8 cellular contexts compared by ENCODE assay signal in genomic region chr2:157876771-157877108, GRCh38. TPM values are rescaled to one million over a fixed set of nuclear protein-coding genes. Genes with fewer than 3 reads are reported as not detected.
DNase-seq lines count a peak whose midpoint lies in the region; ATAC-seq and TF ChIP-seq lines count a peak whose summit lies in the region.

No MANE protein-coding gene starts in this region.

- H3K9me2 ChIP-seq in PC-9 (ENCODE audit: insufficient read depth): no peaks in the 10 kb centered on the region

- BruUV-seq in PC-9 (replicated peaks; lab: Mats Ljungman, UMichigan): no TSS peak

- intact Hi-C loops in PC-9 (cut with micrococcal nuclease; ENCODE audit: unreplicated experiment) (loop anchor here (1.0 to 5.0 kb wide), 4 partner anchors 24 to 134 kb away; no protein-coding TSS in a partner anchor), psoas muscle (cut with DNase I) (loop anchor here (1.0 to 10.0 kb wide), 3 partner anchors 18 to 878 kb away; no protein-coding TSS in a partner anchor)

- peaks cover 16% of the 10 kb centered on the region for H3K4me1 ChIP-seq in PC-9 (replicated peaks; ENCODE audit: insufficient read depth)
- peaks cover 0 to 5% of the 10 kb centered on the region in 2 donors for H3K4me1 ChIP-seq in esophagus (ENCODE audit: control insufficient read depth in 2 of 2, insufficient read depth in 2 of 2, low read length in 1 of 2)
- H3K4me1 ChIP-seq in psoas muscle: peaks cover 41% of the 10 kb centered on the region

- peaks cover 14% of the 10 kb centered on the region for H3K79me2 ChIP-seq in PC-9 (ENCODE audit: low read depth)

- TF ChIP-seq CTCF in GM12875 (IDR thresholded peaks at IDR 0.05; ENCODE audit: borderline replicate concordance, insufficient read depth, low read depth, low read length): no peak
- TF ChIP-seq CTCF in PC-9 (conservative IDR thresholded peaks at IDR 0.05): no peak
- TF ChIP-seq CTCF in psoas muscle (IDR thresholded peaks at IDR 0.05): no peak

- CTCF ChIA-PET in PC-9 (lab: Charles Lee): interaction anchor here (0.5 to 0.6 kb wide), 2 partner anchors 569 to 570 kb away, joined by 3 to 7 read pairs; no protein-coding TSS in a partner anchor

- no peak for DNase-seq in PC-9
- no peak for DNase-seq in psoas muscle
- DNase-seq in left lobe of liver (ENCODE audit: low spot score): no peak
- no peak for DNase-seq in hepatic stellate cell (ENCODE audit: low spot score)
- DNase-seq in effector CD8-positive, alpha-beta T cell (lab: John Stamatoyannopoulos, UW): no peak

- H2AFZ ChIP-seq in PC-9: peak overlapping the region; percentile 78

- H3K36me3 ChIP-seq in PC-9 (ENCODE audit: low read depth) (no peaks in the 10 kb centered on the region), esophagus (ENCODE audit: control insufficient read depth in 2 of 2, insufficient read depth in 2 of 2, low read length in 1 of 2) (no peaks in the 10 kb centered on the region), psoas muscle (ENCODE audit: insufficient read depth in 1 of 2, low read depth in 1 of 2) (no peaks in the 10 kb centered on the region)

- WGBS in esophagus, 2 donors: 5 to 6% methylated on average over 12 to 14 of the region's 14 CpGs
- 6 to 12% (median 7%) methylated on average over 12 to 14 of the region's 14 CpGs for WGBS in psoas muscle, 3 donors

- H3K27ac ChIP-seq in PC-9: no peak overlapping the region
- H3K27ac ChIP-seq in esophagus (ENCODE audit: low read depth in 2 of 2, low read length in 1 of 2): peak overlapping the region; percentile 94 to 98
- H3K27ac ChIP-seq in psoas muscle: peak overlapping the region; percentile 97

- peaks cover 14% of the 10 kb centered on the region; the same call in 1 of the 2 replicates for H3F3A ChIP-seq in PC-9 (ENCODE audit: insufficient read depth, low read depth)

- H3K4me3 ChIP-seq in GM12875 (ENCODE audit: low read depth, low read length) (peak overlapping the region; percentile 36), PC-9 (peak overlapping the region; percentile 82), esophagus (ENCODE audit: low read depth in 1 of 2, low read length in 2 of 2) (peak overlapping the region; percentile 92 to 95), psoas muscle (peak overlapping the region; percentile 88)

- ATAC-seq in psoas muscle (no peak), left lobe of liver (no peak), GM19452 (IDR thresholded peaks at IDR 0.05; ENCODE audit: unreplicated experiment) (no peak)

- peak overlapping the region; percentile 93 for H3K4me2 ChIP-seq in PC-9

- H3K9me3 ChIP-seq in PC-9 (ENCODE audit: insufficient read depth, low read depth): no peaks in the 10 kb centered on the region
- no peaks in the 10 kb centered on the region for H3K9me3 ChIP-seq in esophagus (ENCODE audit: control insufficient read depth in 2 of 2, insufficient read depth in 1 of 2, low read depth in 1 of 2, low read length in 1 of 2)
- no peaks in the 10 kb centered on the region for H3K9me3 ChIP-seq in psoas muscle

- no peaks in the 10 kb centered on the region for H4K20me1 ChIP-seq in PC-9 (ENCODE audit: insufficient read depth)

- H3K27me3 ChIP-seq in PC-9 (ENCODE audit: insufficient read depth, low read depth) (no peaks in the 10 kb centered on the region), esophagus (ENCODE audit: control insufficient read depth in 1 of 2, insufficient read depth in 2 of 2, low read length in 2 of 2) (no peaks in the 10 kb centered on the region), psoas muscle (ENCODE audit: insufficient read depth in 3 of 3, low read length in 2 of 3) (no peaks in the 10 kb centered on the region)

- POLR2A ChIA-PET in PC-9 (lab: Charles Lee; ENCODE audit: unreplicated experiment): no interaction called here

RNA-seq across cellular contexts. Expression of gene ACVR1, which starts 0.6 kb away (rescaled TPM):
- total RNA-seq in PC-9 (2021) (8.6 and 8.9 TPM in 2 replicates), psoas muscle (10 to 100 TPM; 23.6 to 28.0 (median 25.4) TPM), left lobe of liver (14.9 TPM)
- polyA plus RNA-seq in esophagus (1 to 10 TPM; 1.8 to 5.9 TPM), psoas muscle (10 to 100 TPM in 2 of 3 donors, 1 to 10 TPM in 1; 9.5 to 24.1 (median 14.9) TPM)

Comparison
In these comparisons a context has a peak if more than half of its experiments do, and no peak if none do; other contexts are left out.
1. H3K4me3 ChIP-seq: peak in every context shown above with its lines; median percentile 94 in esophagus; 88 in psoas muscle; 82 in PC-9; 36 in GM12875.